ENCODE assay signal across 27 cellular contexts in the genomic region with DNA sequence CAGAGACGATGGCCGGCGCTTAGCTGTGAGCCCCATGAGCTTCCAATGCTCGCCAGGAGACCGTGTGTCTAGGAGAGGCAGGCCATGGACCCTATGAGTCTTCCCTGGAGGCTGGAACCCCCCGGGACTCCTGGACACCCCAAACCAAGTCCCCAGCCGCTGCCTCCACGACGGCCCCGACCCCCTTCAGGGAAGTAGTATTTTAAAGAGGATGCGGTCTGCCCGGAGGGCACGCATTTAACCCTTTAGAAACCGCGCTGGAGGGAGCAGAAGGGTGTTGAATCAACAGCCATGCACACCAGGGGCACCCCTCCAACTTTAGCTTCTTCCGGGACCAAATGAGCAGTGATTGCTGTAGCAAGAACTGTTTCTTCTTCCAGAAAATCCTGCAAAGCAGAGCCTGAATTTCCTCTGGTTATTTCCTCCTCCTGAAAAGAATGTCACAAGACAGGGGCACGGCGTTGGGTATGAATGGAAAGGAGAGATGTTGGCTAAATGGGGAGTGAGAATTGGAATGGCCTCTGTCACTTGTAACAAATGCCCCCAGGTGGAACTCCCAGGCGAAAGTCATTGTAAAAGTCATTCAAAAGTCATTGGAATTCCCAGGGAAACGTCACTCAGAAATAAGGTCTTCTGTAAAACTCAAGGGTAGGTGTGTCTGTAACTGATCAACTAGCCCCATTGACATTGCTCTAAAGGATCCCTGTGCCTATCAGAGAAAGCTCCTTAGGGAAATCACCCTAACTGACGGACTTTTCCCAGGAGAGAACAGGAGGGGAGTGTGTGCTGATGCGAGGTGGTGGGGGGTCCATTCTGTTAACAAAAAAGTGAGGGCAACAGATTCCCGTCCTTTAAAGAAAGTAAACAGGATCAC. TPM values are rescaled to one million over a fixed set of nuclear protein-coding genes. Genes with fewer than 3 reads are reported as not detected.
DNase-seq lines count a peak whose midpoint lies in the region; ATAC-seq, FAIRE-seq and TF ChIP-seq lines count a peak whose summit lies in the region.
"Had no signal": no experiment of that assay in that cellular context is flagged by ENCODE, and none has a peak within 500 bp of the region (broad histone marks: within the 10 kb centered on the region; RNA-seq: fewer than 3 reads in every experiment).

No MANE protein-coding gene starts in this region.

- H3K4me3 ChIP-seq in HepG2 (replicated peaks in 1 of 3; ENCODE audit: insufficient read depth in 1 of 3, low read depth in 2 of 3, low read length in 3 of 3) (no peak overlapping the region; a peak in 1 of 6 replicates), right lobe of liver (no peak overlapping the region), H1 (ENCODE audit: extremely low read depth in 1 of 4, insufficient read depth in 2 of 4, low read depth in 3 of 4, low read length in 4 of 4) (peak overlapping the region in 2 of 4 experiments; percentile 6 to 46; a peak in 4 of 8 replicates)
- H3K4me3 ChIP-seq: A549, esophagus muscularis mucosa, GM12878, lower lobe of right lung, transverse colon had no signal

- H3K79me1 ChIP-seq in H1 (ENCODE audit: low read depth, low read length): no peaks in the 10 kb centered on the region

- H3K79me2 ChIP-seq in HepG2 (ENCODE audit: insufficient read depth, low read length) (no peaks in the 10 kb centered on the region), H1 (ENCODE audit: control insufficient read depth in 1 of 2, insufficient read depth in 2 of 2, low read length in 2 of 2) (no peaks in the 10 kb centered on the region)
- H3K79me2 ChIP-seq: parathyroid adenoma had no signal

- no peak for TF ChIP-seq CTCF in HepG2 (CRISPR knock-in tag; IDR thresholded peaks at IDR 0.05)
- no peak for TF ChIP-seq CTCF in right lobe of liver (IDR thresholded peaks at IDR 0.05)
- no peak for TF ChIP-seq CTCF in H1 (IDR thresholded peaks at IDR 0.05; ENCODE audit: control extremely low read depth in 1 of 3, insufficient read depth in 1 of 3, low read depth in 1 of 3, low read length in 3 of 3)
- TF ChIP-seq CTCF in neural crest cell (conservative IDR thresholded peaks at IDR 0.05): no peak

- no peak overlapping the region for H4K8ac ChIP-seq in H1 (ENCODE audit: extremely low read depth, insufficient read depth, low read length)

- H3K23me2 ChIP-seq in H1 (ENCODE audit: low read depth, low read length): peaks cover 12% of the 10 kb centered on the region; the same call in 1 of the 2 replicates

- no TSS peak for BruUV-seq in HepG2 (replicated peaks; lab: Mats Ljungman, UMichigan)

- H3K4me3 Mint-ChIP-seq in neural crest cell: peak overlapping the region; percentile 60
- H3K4me3 Mint-ChIP-seq: stimulated activated naive CD8-positive, alpha-beta T cell treated with anti-CD3 and anti-CD28 coated beads, Interleukin-15, Interleukin-2, amounts not matched to agents 100 ng/mL and 50 ng/mL, for 24 hours had no signal

- no peak overlapping the region for H4K91ac ChIP-seq in H1 (replicated peaks; ENCODE audit: insufficient read length, low read length)

- H2AFZ ChIP-seq in HepG2 (ENCODE audit: low read length) (no peak overlapping the region), H1 (ENCODE audit: low read length) (no peak overlapping the region)
- H2AFZ ChIP-seq: parathyroid adenoma had no signal

- in situ Hi-C loops in HepG2 (cut with HindIII; ENCODE audit: extremely low pct_ligation_motif_present, low pct_unique_long_range_greater_than_20kb): no loop called here

- H3K27ac Mint-ChIP-seq in neural crest cell (ENCODE audit: unreplicated experiment): no peak overlapping the region
- H3K27ac Mint-ChIP-seq: stimulated activated naive CD8-positive, alpha-beta T cell treated with anti-CD3 and anti-CD28 coated beads, Interleukin-15, Interleukin-2, amounts not matched to agents 100 ng/mL and 50 ng/mL, for 24 hours had no signal

- H3K56ac ChIP-seq in H1 (replicated peaks; ENCODE audit: insufficient read length, low read depth, low read length): no peak overlapping the region

- intact Hi-C loops in HepG2 (cut with micrococcal nuclease; ENCODE audit: unreplicated experiment) (no loop called here), right lobe of liver (cut with DNase I) (no loop called here)

- H3K9me3 Mint-ChIP-seq in neural crest cell: no peaks in the 10 kb centered on the region
- H3K9me3 Mint-ChIP-seq: stimulated activated naive CD8-positive, alpha-beta T cell treated with anti-CD3 and anti-CD28 coated beads, Interleukin-15, Interleukin-2, amounts not matched to agents 100 ng/mL and 50 ng/mL, for 24 hours had no signal

- H3K9ac ChIP-seq in HepG2 (ENCODE audit: insufficient read depth, low read depth, low read length): no peak overlapping the region
- H3K9ac ChIP-seq in H1 (replicated peaks in 1 of 4; ENCODE audit: extremely low read depth in 1 of 4, low read depth in 3 of 4, low read length in 3 of 4): no peak overlapping the region
- H3K9ac ChIP-seq: KMS-11, parathyroid adenoma had no signal

- H2BK5ac ChIP-seq in H1 (ENCODE audit: low read depth, low read length): no peak overlapping the region

- peaks cover 9% of the 10 kb centered on the region for H4K20me1 ChIP-seq in HepG2 (ENCODE audit: insufficient read depth, low read length)
- H4K20me1 ChIP-seq in H1 (replicated peaks in 1 of 2; ENCODE audit: control insufficient read depth in 1 of 2, insufficient read depth in 2 of 2, low read length in 2 of 2): peaks cover 17 to 20% of the 10 kb centered on the region in 2 experiments

- no peak for DNase-seq in HepG2 (ENCODE audit: low spot score)
- DNase-seq in right lobe of liver: no peak
- peak in 1 of 2 experiments; percentile 53 for DNase-seq in H1 (ENCODE audit: low read depth in 1 of 2, low spot score in 2 of 2)
- DNase-seq in neural crest cell (ENCODE audit: low read depth, low spot score): no peak
- DNase-seq in NCI-H2029 (lab: John Stamatoyannopoulos, UW): no peak
- DNase-seq: activated CD4-positive, alpha-beta T cell treated with anti-CD3 and anti-CD28 coated beads for 4 hours; activated effector memory CD4-positive, alpha-beta T cell treated with Interleukin-2 at 50 U/mL for 16 hours; caudate nucleus; GF-D8; lower lobe of right lung; NCI-H1048; NCI-H2081; NCI-H446 treated with DMSO at 0.1 percent for 48 hours; stimulated activated CD4-positive, alpha-beta T cell treated with anti-CD3 and anti-CD28 coated beads, Interleukin-2, amount 100 ng/mL, for 24 hours; transverse colon had no signal

- no peak overlapping the region for H2BK15ac ChIP-seq in H1 (ENCODE audit: low read length)

- H3K14ac ChIP-seq in H1 (ENCODE audit: insufficient read length): no peak overlapping the region

- H2BK120ac ChIP-seq in H1 (replicated peaks; ENCODE audit: low read depth, low read length): no peak overlapping the region

- peak overlapping the region; percentile 65; the same call in 1 of the 2 replicates for H3K18ac ChIP-seq in H1 (ENCODE audit: extremely low read depth, low read length)

- peak overlapping the region; percentile 95; the same call in 1 of the 2 replicates for H2BK20ac ChIP-seq in H1 (ENCODE audit: low read length)

- H3K27me3 Mint-ChIP-seq in neural crest cell (ENCODE audit: low read depth): peaks cover 91% of the 10 kb centered on the region

- no peak overlapping the region for H4K5ac ChIP-seq in H1 (ENCODE audit: insufficient read length, low read depth, low read length)

- H3K27me3 ChIP-seq in HepG2 (ENCODE audit: control insufficient read depth in 1 of 2, insufficient read depth in 2 of 2, low read length in 2 of 2) (peaks cover 26 to 81% of the 10 kb centered on the region in 2 experiments), right lobe of liver (peaks cover 14 to 49% of the 10 kb centered on the region in 2 donors), H1 (replicated peaks in 1 of 4; ENCODE audit: control insufficient read depth in 3 of 4, extremely low read depth in 1 of 4, insufficient read depth in 3 of 4, low read length in 3 of 4) (peaks cover 75 to 93% (median 87%) of the 10 kb centered on the region in 4 experiments)

- H3K36me3 ChIP-seq in HepG2 (replicated peaks in 1 of 2; ENCODE audit: control insufficient read depth in 1 of 2, insufficient read depth in 2 of 2, low read length in 2 of 2) (no peaks in the 10 kb centered on the region), right lobe of liver (no peaks in the 10 kb centered on the region), H1 (ENCODE audit: control insufficient read depth in 2 of 4, insufficient read depth in 4 of 4, low read length in 3 of 4) (peaks cover 0 to 2% (median 0%) of the 10 kb centered on the region in 4 experiments; a peak in 1 of 8 replicates)
- H3K36me3 ChIP-seq: esophagus muscularis mucosa, lower lobe of right lung, transverse colon had no signal

- FAIRE-seq in HepG2 (lab: Jason Lieb, UNC) (no peak), H1 (lab: Jason Lieb, UNC) (no peak)
- FAIRE-seq: A549, D721Med, GM12878 had no signal

- CTCF ChIA-PET in HepG2 (lab: Yijun Ruan, JAX; ENCODE audit: low intra/inter-chr PET ratio, low total read pairs): no interaction called here
- CTCF ChIA-PET in H1 (lab: Charles Lee; ENCODE audit: partially characterized antibody): interaction anchor here (1.0 to 5.1 kb wide), 5 partner anchors 9 to 395 kb away, joined by 3 to 44 read pairs (median 4); no protein-coding TSS in a partner anchor

- no peak overlapping the region for H3K23ac ChIP-seq in H1 (ENCODE audit: insufficient read length)

- TF ChIP-seq POLR2A in HepG2 (IDR thresholded peaks at IDR 0.05; ENCODE audit: insufficient read depth in 1 of 2, low read depth in 2 of 2, low read length in 2 of 2): no peak
- TF ChIP-seq POLR2A in right lobe of liver (IDR thresholded peaks at IDR 0.05): no peak
- no peak for TF ChIP-seq POLR2A in H1 (IDR thresholded peaks at IDR 0.05; ENCODE audit: control extremely low read depth in 1 of 2, low read depth in 2 of 2, low read length in 2 of 2)

- peaks cover 66% of the 10 kb centered on the region for H3K4me1 Mint-ChIP-seq in neural crest cell

- H2BK12ac ChIP-seq in H1 (ENCODE audit: low read depth, low read length): peak overlapping the region; percentile 22; the same call in 1 of the 2 replicates

- TF ChIP-seq EP300 in HepG2 (IDR thresholded peaks at IDR 0.05; ENCODE audit: low read depth in 2 of 2, low read length in 2 of 2) (no peak), HepG2 (CRISPR knock-in tag; IDR thresholded peaks at IDR 0.05; ENCODE audit: borderline replicate concordance) (no peak), H1 (IDR thresholded peaks at IDR 0.05; ENCODE audit: borderline replicate concordance in 1 of 2, low read depth in 2 of 2, low read length in 2 of 2) (no peak)

- H3K4ac ChIP-seq in H1 (replicated peaks; ENCODE audit: insufficient read length, low read depth, low read length): no peak overlapping the region

- no peak overlapping the region for H3K27ac ChIP-seq in HepG2 (ENCODE audit: extremely low read length, insufficient read depth, low read length)
- H3K27ac ChIP-seq in right lobe of liver: no peak overlapping the region
- no peak overlapping the region for H3K27ac ChIP-seq in H1 (ENCODE audit: low read depth, low read length)
- H3K27ac ChIP-seq: A549, esophagus muscularis mucosa, KMS-11, lower lobe of right lung, parathyroid adenoma, RWPE1, transverse colon had no signal

- ATAC-seq in HepG2: peak; percentile 2; the same call in 1 of the 3 replicates
- ATAC-seq in right lobe of liver: no peak
- no peak for ATAC-seq in GM21529 (IDR thresholded peaks at IDR 0.05; ENCODE audit: unreplicated experiment)
- ATAC-seq in GM19395 (IDR thresholded peaks at IDR 0.05; ENCODE audit: unreplicated experiment): no peak
- ATAC-seq in GM19023 (IDR thresholded peaks at IDR 0.05; ENCODE audit: unreplicated experiment): no peak
- ATAC-seq: A549, GM12878, lower lobe of right lung had no signal

- no peaks in the 10 kb centered on the region for H3K36me3 Mint-ChIP-seq in neural crest cell (ENCODE audit: low read depth)

- H3K9me3 ChIP-seq in HepG2 (ENCODE audit: low read length) (no peaks in the 10 kb centered on the region), right lobe of liver (no peaks in the 10 kb centered on the region), H1 (ENCODE audit: insufficient read depth in 2 of 2, low read depth in 1 of 2, low read length in 1 of 2) (no peaks in the 10 kb centered on the region)
- H3K9me3 ChIP-seq: A549, esophagus muscularis mucosa, lower lobe of right lung, transverse colon had no signal

- WGBS in HepG2 (ENCODE audit: low lambda C conversion rate): 17% methylated on average over 16 of the region's 23 CpGs
- WGBS in right lobe of liver (ENCODE audit: insufficient coverage, low coverage, low lambda C conversion rate, missing lambda C conversion rate): 10% methylated on average over 13 of the region's 23 CpGs
- WGBS in H1 (ENCODE audit: extremely low coverage in 1 of 2, insufficient coverage in 1 of 2, insufficient read length in 1 of 2, insufficient replicate concordance in 2 of 2, low coverage in 1 of 2, low lambda C conversion rate in 2 of 2, missing lambda C conversion rate in 1 of 2), 2 experiments: 10% methylated on average over 20 of the region's 23 CpGs; no CpG with 5 or more reads in 1 of the 2 experiments

- H3K4me1 ChIP-seq in HepG2 (ENCODE audit: insufficient read depth, low read length) (0 out of 2 replicates have a peak, but pooled peaks cover 7% of the 10 kb centered on the region), right lobe of liver (peaks cover 0 to 10% (median 0%) of the 10 kb centered on the region in 4 donors), H1 (replicated peaks in 1 of 4; ENCODE audit: control insufficient read depth in 3 of 4, insufficient read depth in 4 of 4, low read length in 3 of 4) (peaks cover 17 to 56% (median 34%) of the 10 kb centered on the region in 4 experiments)

- TF ChIP-seq RAD21 in HepG2 (CRISPR knock-in tag; IDR thresholded peaks at IDR 0.05) (no peak), H1 (IDR thresholded peaks at IDR 0.05 in 1 of 2, conservative IDR thresholded peaks at IDR 0.05 in 1 of 2; ENCODE audit: low read depth in 2 of 2, low read length in 2 of 2) (no peak)

- POLR2A ChIA-PET in HepG2 (lab: Yijun Ruan, JAX): no interaction called here
- POLR2A ChIA-PET in H1 (lab: Charles Lee; ENCODE audit: partially characterized antibody): interaction anchor here (0.9 to 2.3 kb wide), 5 partner anchors 11 to 64 kb away, joined by 3 to 5 read pairs (median 4); no protein-coding TSS in a partner anchor

- H3K4me2 ChIP-seq in HepG2 (ENCODE audit: low read depth, low read length): no peak overlapping the region
- peak overlapping the region; percentile 56 to 59 for H3K4me2 ChIP-seq in H1 (ENCODE audit: insufficient read depth in 1 of 2, low read depth in 2 of 2, low read length in 2 of 2)
- H3K4me2 ChIP-seq: A549, KMS-11 had no signal

- no peak overlapping the region for H2AK5ac ChIP-seq in H1 (ENCODE audit: low read depth, low read length)

RNA-seq across cellular contexts. Expression of gene GBX2, which starts 5.8 kb away (rescaled TPM):
- total RNA-seq in HepG2 (2016; rRNA removed; fragmentation: Illumina TruSeq; extraction: Trizol) (not detected in 2 replicates), right lobe of liver (not detected), neural crest cell (21.3 and 21.9 TPM in 2 replicates)
- not detected in 2 replicates for total RNA-seq in HepG2 (2016; cell fraction: cytosol; rRNA removed; fragmentation: Illumina TruSeq; extraction: Trizol; ENCODE audit: low read depth)
- total RNA-seq in HepG2 (2016; cell fraction: insoluble cytoplasmic fraction; rRNA removed; fragmentation: Illumina TruSeq; extraction: Trizol): not detected in 2 replicates
- total RNA-seq in HepG2 (2016; cell fraction: membrane; rRNA removed; fragmentation: Illumina TruSeq; extraction: Trizol): not detected in 2 replicates
- not detected in 2 replicates for total RNA-seq in HepG2 (2016; cell fraction: nucleus; rRNA removed; fragmentation: Illumina TruSeq; extraction: Trizol)
- polyA plus RNA-seq in HepG2 (2011; rRNA removed) (not detected in 2 replicates), H1 (2011; rRNA removed) (0.38 and 0.64 TPM in 2 replicates)
- 0.08 TPM in 1 of 2 replicates, not detected in the other for polyA plus RNA-seq in HepG2 (2011; cell fraction: cytosol; rRNA removed)
- not detected in 2 replicates for polyA plus RNA-seq in HepG2 (2011; cell fraction: nucleus; rRNA removed)
- not detected in 2 replicates for polyA plus RNA-seq in HepG2 (2012)
- polyA plus RNA-seq in HepG2 (2016; cell fraction: cytosol; fragmentation: Illumina TruSeq; extraction: Trizol; ENCODE audit: low read depth): not detected in 2 replicates
- polyA plus RNA-seq in HepG2 (2016; cell fraction: insoluble cytoplasmic fraction; fragmentation: Illumina TruSeq; extraction: Trizol; ENCODE audit: low read depth): not detected in 2 replicates
- polyA plus RNA-seq in HepG2 (2016; cell fraction: membrane; fragmentation: Illumina TruSeq; extraction: Trizol; ENCODE audit: low read depth): not detected in 2 replicates
- not detected in 2 replicates for polyA plus RNA-seq in HepG2 (2016; cell fraction: nucleus; fragmentation: Illumina TruSeq; extraction: Trizol; ENCODE audit: insufficient read depth, low read depth)
- polyA minus RNA-seq in HepG2 (2011; rRNA and poly(A)+ RNA removed; ENCODE audit: low replicate concordance): 0.47 TPM in 1 of 2 replicates, not detected in the other
- not detected in 2 replicates for polyA minus RNA-seq in HepG2 (2011; cell fraction: cytosol; rRNA and poly(A)+ RNA removed)
- not detected in 2 replicates for polyA minus RNA-seq in HepG2 (2011; cell fraction: nucleus; rRNA and poly(A)+ RNA removed)
- 0.89 and 1.2 TPM in 2 replicates for total RNA-seq in H1 (2021; fragmentation: NEBNext Ultra II Directional; extraction: Animal tissue kit (Norgen Biotek cat#: 25700))
- polyA plus RNA-seq in H1 (2011; cell fraction: cytosol; rRNA removed): 0.54 TPM
- polyA plus RNA-seq in H1 (2011; cell fraction: nucleus; rRNA removed): 0.74 TPM
- polyA plus RNA-seq in H1 (2012, experiment 1 of 2): 0.53 to 0.94 TPM (median 0.74 TPM) in 4 replicates
- polyA plus RNA-seq in H1 (2012, experiment 2 of 2): 0.68 TPM
- polyA plus RNA-seq in H1 (2013, experiment 1 of 2): 1.9 TPM
- polyA plus RNA-seq in H1 (2013, experiment 2 of 2): 1.9 TPM
- polyA minus RNA-seq in H1 (2011; rRNA and poly(A)+ RNA removed): 0.24 and 0.32 TPM in 2 replicates
- polyA minus RNA-seq in H1 (2011; cell fraction: cytosol; rRNA and poly(A)+ RNA removed): 0.88 TPM
- 1.9 TPM for polyA minus RNA-seq in H1 (2011; cell fraction: nucleus; rRNA and poly(A)+ RNA removed)
- total RNA-seq: esophagus muscularis mucosa, GM12878, lower lobe of right lung, skeletal muscle tissue, transverse colon had no signal
- polyA plus RNA-seq: GM12878 had no signal

Comparison
In these comparisons a context has a peak if more than half of its experiments do, and no peak if none do; other contexts are left out.
1. RNA of gene GBX2, which starts 5.8 kb away (total RNA-seq): 21.3 to 21.9 TPM in neural crest cell; 0.89 to 1.2 TPM in H1, not detected in HepG2 and not detected in right lobe of liver; every median in the first group is over 10 times any median in the second.
2. Of the 41 proteins assayed by ChIP-seq in both HepG2 and H1: peak only in HepG2: none; only in H1: RNF2 and SUZ12; in both: EZH2; in neither: 38.